1 cellular context compared by ENCODE assay signal in genomic region chr7:234712-235553, GRCh38.
TF ChIP-seq lines count a peak whose summit lies in the region.

No MANE protein-coding gene starts in this region.

TF ChIP-seq in A549, 52 proteins besides CTCF, POLR2A, EP300 and RAD21 (continued from another document):
- TF ChIP-seq, protein P1, sequence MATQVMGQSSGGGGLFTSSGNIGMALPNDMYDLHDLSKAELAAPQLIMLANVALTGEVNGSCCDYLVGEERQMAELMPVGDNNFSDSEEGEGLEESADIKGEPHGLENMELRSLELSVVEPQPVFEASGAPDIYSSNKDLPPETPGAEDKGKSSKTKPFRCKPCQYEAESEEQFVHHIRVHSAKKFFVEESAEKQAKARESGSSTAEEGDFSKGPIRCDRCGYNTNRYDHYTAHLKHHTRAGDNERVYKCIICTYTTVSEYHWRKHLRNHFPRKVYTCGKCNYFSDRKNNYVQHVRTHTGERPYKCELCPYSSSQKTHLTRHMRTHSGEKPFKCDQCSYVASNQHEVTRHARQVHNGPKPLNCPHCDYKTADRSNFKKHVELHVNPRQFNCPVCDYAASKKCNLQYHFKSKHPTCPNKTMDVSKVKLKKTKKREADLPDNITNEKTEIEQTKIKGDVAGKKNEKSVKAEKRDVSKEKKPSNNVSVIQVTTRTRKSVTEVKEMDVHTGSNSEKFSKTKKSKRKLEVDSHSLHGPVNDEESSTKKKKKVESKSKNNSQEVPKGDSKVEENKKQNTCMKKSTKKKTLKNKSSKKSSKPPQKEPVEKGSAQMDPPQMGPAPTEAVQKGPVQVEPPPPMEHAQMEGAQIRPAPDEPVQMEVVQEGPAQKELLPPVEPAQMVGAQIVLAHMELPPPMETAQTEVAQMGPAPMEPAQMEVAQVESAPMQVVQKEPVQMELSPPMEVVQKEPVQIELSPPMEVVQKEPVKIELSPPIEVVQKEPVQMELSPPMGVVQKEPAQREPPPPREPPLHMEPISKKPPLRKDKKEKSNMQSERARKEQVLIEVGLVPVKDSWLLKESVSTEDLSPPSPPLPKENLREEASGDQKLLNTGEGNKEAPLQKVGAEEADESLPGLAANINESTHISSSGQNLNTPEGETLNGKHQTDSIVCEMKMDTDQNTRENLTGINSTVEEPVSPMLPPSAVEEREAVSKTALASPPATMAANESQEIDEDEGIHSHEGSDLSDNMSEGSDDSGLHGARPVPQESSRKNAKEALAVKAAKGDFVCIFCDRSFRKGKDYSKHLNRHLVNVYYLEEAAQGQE (IDR thresholded peaks at IDR 0.05) = no peak
- TF ChIP-seq CEBPB (IDR thresholded peaks at IDR 0.05) (peak in 1 of 2 experiments; percentile 40; a peak in 2 of 4 replicates), CBX8 (IDR thresholded peaks at IDR 0.05) (no peak), JUN (IDR thresholded peaks at IDR 0.05) (peak; percentile 25 to 64; a peak in 2 of 5 replicates), SMC3 (IDR thresholded peaks at IDR 0.05) (no peak), ELK1 (IDR thresholded peaks at IDR 0.05; ENCODE audit: low read depth, low read length) (no peak), ZNF302 (CRISPR knock-in tag; IDR thresholded peaks at IDR 0.05) (peak; percentile 5; the same call in 1 of the 2 replicates), NPAS2 (CRISPR knock-in tag; IDR thresholded peaks at IDR 0.05; ENCODE audit: borderline replicate concordance) (no peak), GATA3 (IDR thresholded peaks at IDR 0.05; ENCODE audit: borderline replicate concordance) (peak; percentile 39; the same call in 1 of the 2 replicates), HEYL (CRISPR knock-in tag; IDR thresholded peaks at IDR 0.05) (no peak), ZC3H11A (IDR thresholded peaks at IDR 0.05) (no peak), ZFP36 (IDR thresholded peaks at IDR 0.05; ENCODE audit: borderline replicate concordance, partially characterized antibody) (no peak), CHD4 (IDR thresholded peaks at IDR 0.05; ENCODE audit: borderline replicate concordance) (no peak), RARB (CRISPR knock-in tag; IDR thresholded peaks at IDR 0.05) (no peak), EHF (CRISPR knock-in tag; IDR thresholded peaks at IDR 0.05) (peak; percentile 29; the same call in 1 of the 2 replicates), RCOR1 (IDR thresholded peaks at IDR 0.05; ENCODE audit: low read depth, low read length) (no peak), BCL3 (IDR thresholded peaks at IDR 0.05) (no peak), HDAC2 (IDR thresholded peaks at IDR 0.05) (no peak), NFE2L2 (conservative IDR thresholded peaks at IDR 0.05; ENCODE audit: low read length) (no peak), RNF2 (IDR thresholded peaks at IDR 0.05; ENCODE audit: borderline replicate concordance, low read depth) (no peak)
- TF ChIP-seq, protein P2, sequence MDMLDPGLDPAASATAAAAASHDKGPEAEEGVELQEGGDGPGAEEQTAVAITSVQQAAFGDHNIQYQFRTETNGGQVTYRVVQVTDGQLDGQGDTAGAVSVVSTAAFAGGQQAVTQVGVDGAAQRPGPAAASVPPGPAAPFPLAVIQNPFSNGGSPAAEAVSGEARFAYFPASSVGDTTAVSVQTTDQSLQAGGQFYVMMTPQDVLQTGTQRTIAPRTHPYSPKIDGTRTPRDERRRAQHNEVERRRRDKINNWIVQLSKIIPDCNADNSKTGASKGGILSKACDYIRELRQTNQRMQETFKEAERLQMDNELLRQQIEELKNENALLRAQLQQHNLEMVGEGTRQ (IDR thresholded peaks at IDR 0.05) = peak; percentile 54; the same call in 1 of the 2 replicates
- TF ChIP-seq, protein P3, sequence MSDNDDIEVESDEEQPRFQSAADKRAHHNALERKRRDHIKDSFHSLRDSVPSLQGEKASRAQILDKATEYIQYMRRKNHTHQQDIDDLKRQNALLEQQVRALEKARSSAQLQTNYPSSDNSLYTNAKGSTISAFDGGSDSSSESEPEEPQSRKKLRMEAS (IDR thresholded peaks at IDR 0.05) = peak; percentile 88
- TF ChIP-seq, protein P4, sequence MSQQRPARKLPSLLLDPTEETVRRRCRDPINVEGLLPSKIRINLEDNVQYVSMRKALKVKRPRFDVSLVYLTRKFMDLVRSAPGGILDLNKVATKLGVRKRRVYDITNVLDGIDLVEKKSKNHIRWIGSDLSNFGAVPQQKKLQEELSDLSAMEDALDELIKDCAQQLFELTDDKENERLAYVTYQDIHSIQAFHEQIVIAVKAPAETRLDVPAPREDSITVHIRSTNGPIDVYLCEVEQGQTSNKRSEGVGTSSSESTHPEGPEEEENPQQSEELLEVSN (IDR thresholded peaks at IDR 0.05; ENCODE audit: borderline replicate concordance, low read depth) = peak; percentile 53; the same call in 1 of the 2 replicates
- TF ChIP-seq, protein P5, sequence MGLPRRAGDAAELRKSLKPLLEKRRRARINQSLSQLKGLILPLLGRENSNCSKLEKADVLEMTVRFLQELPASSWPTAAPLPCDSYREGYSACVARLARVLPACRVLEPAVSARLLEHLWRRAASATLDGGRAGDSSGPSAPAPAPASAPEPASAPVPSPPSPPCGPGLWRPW (IDR thresholded peaks at IDR 0.05) = no peak
